10 cellular contexts compared by ENCODE assay signal in the genomic region with DNA sequence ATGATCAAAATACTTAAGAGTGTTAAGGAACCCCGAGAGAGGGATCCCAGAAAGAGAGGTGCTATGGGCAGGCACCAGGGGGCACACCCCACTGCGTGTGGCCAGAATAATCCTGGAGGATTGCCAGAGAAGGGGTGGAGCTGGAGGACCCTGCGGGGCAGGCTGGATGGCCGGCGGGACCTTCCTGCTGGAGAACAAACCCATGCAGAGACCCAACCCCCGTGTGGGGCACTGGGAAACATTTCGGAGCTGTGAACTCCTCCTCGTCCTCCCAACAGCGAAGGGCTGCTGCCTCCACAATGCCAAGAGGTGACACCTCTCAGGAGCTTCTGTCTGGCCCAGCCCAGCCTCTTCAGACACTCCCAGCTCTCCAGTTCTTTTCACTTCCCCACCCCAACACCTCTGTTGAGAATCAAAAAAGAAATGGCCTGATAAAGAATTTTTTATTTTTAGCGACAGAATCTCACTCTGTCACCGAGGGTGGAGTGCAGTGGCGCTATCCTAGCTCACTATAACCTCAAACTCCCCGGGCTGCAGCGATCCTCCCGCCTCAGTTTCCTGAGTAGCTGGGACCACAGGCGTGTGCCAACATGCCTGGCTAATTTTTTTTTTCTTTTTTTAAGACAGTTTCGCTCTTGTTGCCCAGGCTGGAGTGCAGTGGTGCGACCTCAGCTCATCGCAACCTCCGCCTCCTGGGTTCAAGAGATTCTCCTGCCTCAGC. TPM values are rescaled to one million over a fixed set of nuclear protein-coding genes. Genes with fewer than 3 reads are reported as not detected.
DNase-seq lines count a peak whose midpoint lies in the region; ATAC-seq and TF ChIP-seq lines count a peak whose summit lies in the region.
"Had no signal": no experiment of that assay in that cellular context is flagged by ENCODE, and none has a peak within 500 bp of the region (broad histone marks: within the 10 kb centered on the region; RNA-seq: fewer than 3 reads in every experiment).

No MANE protein-coding gene starts in this region.

- H3K79me1 ChIP-seq in IMR-90 (ENCODE audit: low read depth in 1 of 2, low read length in 2 of 2): no peaks in the 10 kb centered on the region

- no peak overlapping the region for H4K8ac ChIP-seq in IMR-90 (ENCODE audit: low read depth in 2 of 2, low read length in 2 of 2)

- no TSS peak for BruUV-seq in IMR-90 (replicated peaks; lab: Mats Ljungman, UMichigan)

- ATAC-seq in IMR-90 (ENCODE audit: low read depth): no peak
- ATAC-seq in HG03025 (IDR thresholded peaks at IDR 0.05; ENCODE audit: low FRiP score, unreplicated experiment): no peak
- ATAC-seq in GM21717 (IDR thresholded peaks at IDR 0.05; ENCODE audit: unreplicated experiment): no peak

- H3K4me3 ChIP-seq in BLaER1: peak overlapping the region; percentile 52
- H3K4me3 ChIP-seq in IMR-90 (ENCODE audit: insufficient read depth, low read depth, low read length): no peak overlapping the region
- H3K4me3 ChIP-seq in iPS-20b (ENCODE audit: low read length): peak overlapping the region; percentile 44; the same call in 1 of the 2 replicates

- H3K56ac ChIP-seq in IMR-90 (ENCODE audit: extremely low read depth, insufficient read depth, low read length): no peak overlapping the region

- no peak overlapping the region for H3K18ac ChIP-seq in IMR-90 (ENCODE audit: low read depth, low read length)

- no peaks in the 10 kb centered on the region for H3K9me1 ChIP-seq in IMR-90 (ENCODE audit: insufficient read depth, low read length)

- H3K9me3 Mint-ChIP-seq in activated naive CD8-positive, alpha-beta T cell treated with anti-CD3 and anti-CD28 coated beads for 36 hours: no peaks in the 10 kb centered on the region
- H3K9me3 Mint-ChIP-seq: activated T-cell treated with anti-CD3 and anti-CD28 coated beads, Interleukin-2, amount 50 U/mL, for 4 hours had no signal

- H2AK5ac ChIP-seq in IMR-90 (ENCODE audit: low read depth, low read length): no peak overlapping the region

- no peaks in the 10 kb centered on the region for H3K27me3 ChIP-seq in BLaER1
- H3K27me3 ChIP-seq in IMR-90 (ENCODE audit: control insufficient read depth, insufficient read depth, low read length): peaks cover 2% of the 10 kb centered on the region; the same call in 1 of the 2 replicates
- H3K27me3 ChIP-seq in iPS-20b (ENCODE audit: insufficient read depth, low read length): no peaks in the 10 kb centered on the region; the same call in 1 of the 2 replicates

- no peak for TF ChIP-seq CTCF in IMR-90 (conservative IDR thresholded peaks at IDR 0.05; ENCODE audit: low read depth, low read length)

- POLR2A ChIA-PET in IMR-90 (lab: Charles Lee; ENCODE audit: unreplicated experiment): no interaction called here

- no peak for TF ChIP-seq RAD21 in IMR-90 (IDR thresholded peaks at IDR 0.05; ENCODE audit: low read length)

- peaks cover 13% of the 10 kb centered on the region for H3K27me3 Mint-ChIP-seq in activated naive CD8-positive, alpha-beta T cell treated with anti-CD3 and anti-CD28 coated beads for 36 hours

- no peak overlapping the region for H4K91ac ChIP-seq in IMR-90 (ENCODE audit: insufficient read depth, low read depth, low read length)

- DNase-seq in IMR-90: no peak
- DNase-seq in activated naive CD8-positive, alpha-beta T cell treated with anti-CD3 and anti-CD28 coated beads for 36 hours: no peak
- DNase-seq in SKM-1 (lab: John Stamatoyannopoulos, UW; ENCODE audit: unreplicated experiment): no peak
- no peak for DNase-seq in ecto neural progenitor cell (ENCODE audit: low spot score)
- DNase-seq: NCI-H526 treated with DMSO at 0.1 percent for 48 hours had no signal

- H2BK120ac ChIP-seq in IMR-90 (ENCODE audit: low read depth, low read length): no peak overlapping the region

- in situ Hi-C loops in IMR-90 (cut with MboI; ENCODE audit: low sequenced_read_pairs): loop anchor here (10.0 kb wide), 1 partner anchor 233 kb away; no protein-coding TSS in a partner anchor

- H4K20me1 ChIP-seq in BLaER1: no peaks in the 10 kb centered on the region
- no peaks in the 10 kb centered on the region for H4K20me1 ChIP-seq in IMR-90 (ENCODE audit: insufficient read depth, low read length)

- H3K14ac ChIP-seq in IMR-90 (replicated peaks; ENCODE audit: low read depth, low read length): no peak overlapping the region

- H3K9ac ChIP-seq in BLaER1 (peak overlapping the region; percentile 53; the same call in 1 of the 2 replicates), IMR-90 (ENCODE audit: low read depth, low read length) (no peak overlapping the region), iPS-20b (ENCODE audit: low read depth, low read length) (no peak overlapping the region)

- no peak overlapping the region for H2BK5ac ChIP-seq in IMR-90 (ENCODE audit: low read depth, low read length, poor library complexity, severe bottlenecking)

- H3K27ac Mint-ChIP-seq in activated naive CD8-positive, alpha-beta T cell treated with anti-CD3 and anti-CD28 coated beads for 36 hours: no peak overlapping the region

- H3K9me3 ChIP-seq in BLaER1 (no peaks in the 10 kb centered on the region), IMR-90 (ENCODE audit: control insufficient read depth, insufficient read depth, low read length) (no peaks in the 10 kb centered on the region), iPS-20b (ENCODE audit: insufficient read depth, low read depth, low read length) (no peaks in the 10 kb centered on the region)

- H3K27ac ChIP-seq in BLaER1: peak overlapping the region; percentile 27; the same call in 1 of the 2 replicates
- H3K27ac ChIP-seq in IMR-90 (ENCODE audit: insufficient read depth, low read length): no peak overlapping the region
- no peak overlapping the region for H3K27ac ChIP-seq in iPS-20b (ENCODE audit: low read length)

- peaks cover 31% of the 10 kb centered on the region for H3K4me1 ChIP-seq in BLaER1
- H3K4me1 ChIP-seq in IMR-90 (ENCODE audit: control insufficient read depth, insufficient read depth, low read length): no peaks in the 10 kb centered on the region; the same call in 1 of the 2 replicates
- H3K4me1 ChIP-seq in iPS-20b (ENCODE audit: insufficient read depth, low read length): 0 out of 2 replicates have a peak, but pooled peaks cover 5% of the 10 kb centered on the region

- WGBS in IMR-90 (ENCODE audit: extremely low coverage in 2 of 2, insufficient read length in 1 of 2), 2 experiments: 44% methylated on average over 14 of the region's 20 CpGs; no CpG with 5 or more reads in 1 of the 2 experiments

- TF ChIP-seq POLR2A in IMR-90 (IDR thresholded peaks at IDR 0.05; ENCODE audit: low read depth, low read length): no peak

- H3K4me3 Mint-ChIP-seq in activated naive CD8-positive, alpha-beta T cell treated with anti-CD3 and anti-CD28 coated beads for 36 hours: peak overlapping the region; percentile 60
- H3K4me3 Mint-ChIP-seq: activated T-cell treated with anti-CD3 and anti-CD28 coated beads, Interleukin-2, amount 50 U/mL, for 4 hours had no signal

- H3K4ac ChIP-seq in IMR-90 (ENCODE audit: low read depth, low read length): no peak overlapping the region

- intact Hi-C loops in IMR-90 (cut with micrococcal nuclease): loop anchor here (5.0 kb wide), 1 partner anchor 160 kb away; no protein-coding TSS in a partner anchor

- H2BK15ac ChIP-seq in IMR-90 (ENCODE audit: low read depth, low read length): no peak overlapping the region

- H3K36me3 Mint-ChIP-seq in activated naive CD8-positive, alpha-beta T cell treated with anti-CD3 and anti-CD28 coated beads for 36 hours: no peaks in the 10 kb centered on the region

- CTCF ChIA-PET in IMR-90 (lab: Yijun Ruan, JAX): interaction anchor here (0.6 kb wide), 1 partner anchor 95 kb away, joined by 3 read pairs; no protein-coding TSS in a partner anchor

- H3K23ac ChIP-seq in IMR-90 (ENCODE audit: low read depth, low read length): no peak overlapping the region

- H3K4me1 Mint-ChIP-seq in activated naive CD8-positive, alpha-beta T cell treated with anti-CD3 and anti-CD28 coated beads for 36 hours: peaks cover 12% of the 10 kb centered on the region

- no peak overlapping the region for H4K5ac ChIP-seq in IMR-90 (ENCODE audit: low read depth, low read length)

- peak overlapping the region; percentile 88 for H3K4me2 ChIP-seq in BLaER1
- H3K4me2 ChIP-seq in IMR-90 (ENCODE audit: low read depth, low read length): no peak overlapping the region

- H2AK9ac ChIP-seq in IMR-90 (replicated peaks; ENCODE audit: low read depth, low read length, poor library complexity): no peak overlapping the region

- H3K36me3 ChIP-seq in BLaER1: no peaks in the 10 kb centered on the region
- no peaks in the 10 kb centered on the region for H3K36me3 ChIP-seq in IMR-90 (ENCODE audit: control insufficient read depth, insufficient read depth, low read length)
- no peaks in the 10 kb centered on the region for H3K36me3 ChIP-seq in iPS-20b (ENCODE audit: insufficient read depth, low read depth, low read length)

- H2BK20ac ChIP-seq in IMR-90 (ENCODE audit: low read depth, low read length): no peak overlapping the region

- dilution Hi-C loops in IMR-90 (cut with HindIII; ENCODE audit: low sequenced_read_pairs, unreplicated experiment): no loop called here

- peak overlapping the region; percentile 19 for H2AFZ ChIP-seq in IMR-90 (replicated peaks; ENCODE audit: low read length, poor library complexity)

TF ChIP-seq in IMR-90, 13 proteins besides CTCF, POLR2A, EP300 and RAD21 (continues in another document):
- TF ChIP-seq CEBPB (IDR thresholded peaks at IDR 0.05; ENCODE audit: low read depth, low read length): no peak

RNA-seq across cellular contexts. Expression of gene RHOD, which starts 25.6 kb away (rescaled TPM):
- total RNA-seq in IMR-90 (2012; rRNA removed): 4.7 and 5.3 TPM in 2 replicates
- polyA plus RNA-seq in IMR-90 (2012; rRNA removed): 10.9 and 13.4 TPM in 2 replicates
- polyA plus RNA-seq in IMR-90 (2012; cell fraction: cytosol; rRNA removed): 17.8 and 23.1 TPM in 2 replicates
- 5.5 and 8.8 TPM in 2 replicates for polyA plus RNA-seq in IMR-90 (2012; cell fraction: nucleus; rRNA removed; ENCODE audit: low replicate concordance)
- total RNA-seq in activated naive CD8-positive, alpha-beta T cell treated with anti-CD3 and anti-CD28 coated beads for 36 hours: under 1 TPM; 0.50 to 0.78 TPM

RNA-seq across cellular contexts. Expression of gene KDM2A, which starts 36.8 kb away (rescaled TPM):
- 26.7 and 27.8 TPM in 2 replicates for total RNA-seq in IMR-90 (2012; rRNA removed)
- polyA plus RNA-seq in IMR-90 (2012; rRNA removed): 42.6 and 47.5 TPM in 2 replicates
- 21.5 and 29.5 TPM in 2 replicates for polyA plus RNA-seq in IMR-90 (2012; cell fraction: cytosol; rRNA removed)
- 160 and 177 TPM in 2 replicates for polyA plus RNA-seq in IMR-90 (2012; cell fraction: nucleus; rRNA removed; ENCODE audit: low replicate concordance)
- 10 to 100 TPM; 77.4 to 80.9 TPM for total RNA-seq in activated naive CD8-positive, alpha-beta T cell treated with anti-CD3 and anti-CD28 coated beads for 36 hours

RNA-seq across cellular contexts. Expression of gene SYT12, which starts 59.3 kb away (rescaled TPM):
- 0.54 and 0.56 TPM in 2 replicates for total RNA-seq in IMR-90 (2012; rRNA removed)
- polyA plus RNA-seq in IMR-90 (2012; rRNA removed): 0.65 and 0.74 TPM in 2 replicates
- polyA plus RNA-seq in IMR-90 (2012; cell fraction: cytosol; rRNA removed): 0.53 and 0.81 TPM in 2 replicates
- 1.4 and 1.6 TPM in 2 replicates for polyA plus RNA-seq in IMR-90 (2012; cell fraction: nucleus; rRNA removed; ENCODE audit: low replicate concordance)
- total RNA-seq in activated naive CD8-positive, alpha-beta T cell treated with anti-CD3 and anti-CD28 coated beads for 36 hours: not detected
